Comparison of ENCODE assay signal across 12 cellular contexts in the genomic region with DNA sequence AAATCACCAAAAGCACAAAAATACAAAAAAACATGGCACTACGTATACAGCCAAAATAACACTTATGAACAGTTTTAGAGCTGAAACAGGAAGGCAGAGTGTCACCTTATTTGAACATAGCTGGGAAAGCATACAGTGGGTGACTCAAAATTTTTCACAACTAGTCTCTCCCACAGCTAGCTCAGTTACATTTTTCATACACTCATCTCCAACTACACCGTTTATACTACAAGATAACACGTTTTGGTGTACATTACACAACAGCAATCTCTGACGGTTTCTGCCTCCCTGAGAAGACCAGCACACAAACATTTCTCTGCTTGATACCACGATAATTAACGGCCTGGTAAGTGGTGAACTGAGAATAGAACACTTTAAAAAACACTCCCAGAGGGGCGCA. TPM values are rescaled to one million over a fixed set of nuclear protein-coding genes. Genes with fewer than 3 reads are reported as not detected.
DNase-seq lines count a peak whose midpoint lies in the region; ATAC-seq and TF ChIP-seq lines count a peak whose summit lies in the region.
"Had no signal": no experiment of that assay in that cellular context is flagged by ENCODE, and none has a peak within 500 bp of the region (broad histone marks: within the 10 kb centered on the region; RNA-seq: fewer than 3 reads in every experiment).

No MANE protein-coding gene starts in this region.

- H3K36me3 ChIP-seq in mammary epithelial cell (ENCODE audit: insufficient read depth, low read length): no peaks in the 10 kb centered on the region

- no peak overlapping the region for H3K4me3 ChIP-seq in mammary epithelial cell (replicated peaks in 1 of 3; ENCODE audit: insufficient read depth in 1 of 3, low read depth in 2 of 3, low read length in 3 of 3)

- no peak overlapping the region for H3K27ac ChIP-seq in mammary epithelial cell (ENCODE audit: insufficient read depth, low read depth, low read length)
- H3K27ac ChIP-seq: KMS-11 had no signal

- peaks cover 56% of the 10 kb centered on the region for H3K79me2 ChIP-seq in mammary epithelial cell (ENCODE audit: insufficient read depth, low read length)

- 91% methylated on average over 7 of the region's 7 CpGs for WGBS in mammary epithelial cell (ENCODE audit: low coverage, missing lambda C conversion rate)

- POLR2A ChIA-PET in MCF 10A (lab: Yijun Ruan, JAX): interaction anchor here (0.7 to 2.0 kb wide), 7 partner anchors 10 to 169 kb away, joined by 3 to 7 read pairs (median 3); partner anchors contain the start of gene ERC1

- H3K4me1 Mint-ChIP-seq in MCF 10A (ENCODE audit: insufficient read depth, unreplicated experiment): peaks cover 19% of the 10 kb centered on the region
- H3K4me1 Mint-ChIP-seq in T-helper 17 cell: peaks cover 37% of the 10 kb centered on the region
- H3K4me1 Mint-ChIP-seq in stimulated activated memory B cell treated with anti-CD40 and anti-IgM and Interleukin-4, amounts not matched to agents 10 μg/mL and 1 μg/mL and 100 μg/mL, for 72 hours: peaks cover 35% of the 10 kb centered on the region

- H3K9me3 ChIP-seq in mammary epithelial cell (replicated peaks; ENCODE audit: insufficient read depth, low read length): no peaks in the 10 kb centered on the region
- H3K9me3 ChIP-seq in T-helper 17 cell (ENCODE audit: control insufficient read depth, low read length, poor library complexity, severe bottlenecking): no peaks in the 10 kb centered on the region

- H2AFZ ChIP-seq in mammary epithelial cell (ENCODE audit: low read depth, low read length): no peak overlapping the region

- H3K27me3 ChIP-seq in mammary epithelial cell (ENCODE audit: insufficient read depth, low read length): no peaks in the 10 kb centered on the region

- H3K36me3 Mint-ChIP-seq in MCF 10A (ENCODE audit: insufficient read depth, unreplicated experiment) (peaks cover 33% of the 10 kb centered on the region), T-helper 17 cell (ENCODE audit: low read depth) (peaks cover 4% of the 10 kb centered on the region)
- peaks cover 32% of the 10 kb centered on the region for H3K36me3 Mint-ChIP-seq in stimulated activated memory B cell treated with anti-CD40 and anti-IgM and Interleukin-4, amounts not matched to agents 10 μg/mL and 1 μg/mL and 100 μg/mL, for 72 hours

- TF ChIP-seq CTCF in MCF 10A (IDR thresholded peaks at IDR 0.05; ENCODE audit: unreplicated experiment) (no peak), mammary epithelial cell (conservative IDR thresholded peaks at IDR 0.05 in 1 of 2, IDR thresholded peaks at IDR 0.05 in 1 of 2; ENCODE audit: extremely low read depth in 1 of 2, insufficient read depth in 1 of 2, low read depth in 1 of 2, low read length in 2 of 2) (no peak)

- peak overlapping the region; percentile 37 for H3K27ac Mint-ChIP-seq in MCF 10A (ENCODE audit: low read depth, unreplicated experiment)
- H3K27ac Mint-ChIP-seq in T-helper 17 cell: peak overlapping the region; percentile 79
- peak overlapping the region; percentile 63 for H3K27ac Mint-ChIP-seq in stimulated activated memory B cell treated with anti-CD40 and anti-IgM and Interleukin-4, amounts not matched to agents 10 μg/mL and 1 μg/mL and 100 μg/mL, for 72 hours

- BruUV-seq in MCF 10A (replicated peaks; lab: Mats Ljungman, UMichigan): no TSS peak
- BruUV-seq in mammary epithelial cell (replicated peaks; lab: Mats Ljungman, UMichigan): no TSS peak

- H3K4me3 Mint-ChIP-seq in MCF 10A (ENCODE audit: unreplicated experiment): no peak overlapping the region
- no peak overlapping the region for H3K4me3 Mint-ChIP-seq in T-helper 17 cell
- H3K4me3 Mint-ChIP-seq in stimulated activated memory B cell treated with anti-CD40 and anti-IgM and Interleukin-4, amounts not matched to agents 10 μg/mL and 1 μg/mL and 100 μg/mL, for 72 hours: no peak overlapping the region

- dilution Hi-C loops in mammary epithelial cell (cut with HindIII; ENCODE audit: low sequenced_read_pairs): no loop called here

- no peaks in the 10 kb centered on the region for H4K20me1 ChIP-seq in mammary epithelial cell (ENCODE audit: insufficient read depth, low read length)

- no peaks in the 10 kb centered on the region for H3K9me3 Mint-ChIP-seq in MCF 10A (ENCODE audit: unreplicated experiment)
- no peaks in the 10 kb centered on the region for H3K9me3 Mint-ChIP-seq in stimulated activated memory B cell treated with anti-CD40 and anti-IgM and Interleukin-4, amounts not matched to agents 10 μg/mL and 1 μg/mL and 100 μg/mL, for 72 hours

- H3K4me1 ChIP-seq in mammary epithelial cell (ENCODE audit: insufficient read depth, low read length): peaks cover 11% of the 10 kb centered on the region

- H3K4me2 ChIP-seq in mammary epithelial cell (ENCODE audit: insufficient read depth, low read depth, low read length): no peak overlapping the region
- H3K4me2 ChIP-seq: KMS-11 had no signal

- H3K9ac ChIP-seq in mammary epithelial cell (ENCODE audit: insufficient read depth, low read length): no peak overlapping the region
- H3K9ac ChIP-seq: KMS-11 had no signal

- no peak for ATAC-seq in T-helper 17 cell
- no peak for ATAC-seq in stimulated activated memory B cell treated with anti-CD40 and anti-IgM and Interleukin-4, amounts not matched to agents 10 μg/mL and 1 μg/mL and 100 μg/mL, for 72 hours
- ATAC-seq: activated CD4-positive, CD25-positive, alpha-beta regulatory T cell treated with anti-CD3 and anti-CD28 coated beads, Interleukin-2, amount 50 U/mL, for 24 hours; Right ventricle myocardium inferior had no signal

- intact Hi-C loops in MCF 10A (cut with micrococcal nuclease) (loop anchor here (5.0 kb wide), 2 partner anchors 146 to 661 kb away; no protein-coding TSS in a partner anchor), mammary epithelial cell (cut with micrococcal nuclease) (loop anchor here (5.0 to 10.0 kb wide), 2 partner anchors 146 to 192 kb away; partner anchors contain the start of gene WNK1)

- no peaks in the 10 kb centered on the region for H3K27me3 Mint-ChIP-seq in MCF 10A (ENCODE audit: insufficient read depth, unreplicated experiment)
- H3K27me3 Mint-ChIP-seq in T-helper 17 cell: no peaks in the 10 kb centered on the region
- H3K27me3 Mint-ChIP-seq in stimulated activated memory B cell treated with anti-CD40 and anti-IgM and Interleukin-4, amounts not matched to agents 10 μg/mL and 1 μg/mL and 100 μg/mL, for 72 hours: no peaks in the 10 kb centered on the region

- CTCF ChIA-PET in MCF 10A (lab: Yijun Ruan, JAX) (interaction anchor here (0.6 to 1.8 kb wide), 5 partner anchors 14 to 416 kb away, joined by 3 to 10 read pairs (median 4); no protein-coding TSS in a partner anchor), mammary epithelial cell (lab: Charles Lee; ENCODE audit: low non-redundant PET) (no interaction called here)

- in situ Hi-C loops in mammary epithelial cell (cut with MboI; ENCODE audit: low sequenced_read_pairs in 2 of 2): loop anchor here (10.0 to 25.0 kb wide), 2 partner anchors 372 to 384 kb away; no protein-coding TSS in a partner anchor

- DNase-seq in MCF 10A (ENCODE audit: unreplicated experiment) (no peak), mammary epithelial cell (no peak), T-helper 17 cell (no peak), fibroblast of peridontal ligament (ENCODE audit: extremely low read depth) (peak; percentile 19), NCI-H1436 treated with DMSO at 0.1 percent for 48 hours (lab: John Stamatoyannopoulos, UW) (no peak), NOMO-1 (lab: John Stamatoyannopoulos, UW; ENCODE audit: unreplicated experiment in 2 of 2) (no peak), islet precursor cell (no peak)
- DNase-seq: NCI-H446 had no signal

RNA-seq across cellular contexts. Expression of gene RAD52, which starts 2.8 kb away (rescaled TPM):
- total RNA-seq in MCF 10A (2022) (26.0 and 27.9 TPM in 2 replicates), mammary epithelial cell (10 to 100 TPM; 11.7 to 16.5 TPM), T-helper 17 cell (10 to 100 TPM; 11.9 to 13.3 TPM)
- polyA plus RNA-seq in mammary epithelial cell: 7.6 TPM
- polyA minus RNA-seq in mammary epithelial cell: 4.8 TPM

RNA-seq across cellular contexts. Expression of gene ERC1, which starts 44.4 kb away (rescaled TPM):
- 55.1 and 86.8 TPM in 2 replicates for total RNA-seq in MCF 10A (2022)
- 10 to 100 TPM; 41.0 to 88.7 TPM for total RNA-seq in mammary epithelial cell
- polyA plus RNA-seq in mammary epithelial cell: 16.7 TPM
- polyA minus RNA-seq in mammary epithelial cell: 72.5 TPM
- total RNA-seq in T-helper 17 cell: 10 to 100 TPM; 46.7 to 52.1 TPM
